ENCODE assay signal across 8 cellular contexts in the genomic region with DNA sequence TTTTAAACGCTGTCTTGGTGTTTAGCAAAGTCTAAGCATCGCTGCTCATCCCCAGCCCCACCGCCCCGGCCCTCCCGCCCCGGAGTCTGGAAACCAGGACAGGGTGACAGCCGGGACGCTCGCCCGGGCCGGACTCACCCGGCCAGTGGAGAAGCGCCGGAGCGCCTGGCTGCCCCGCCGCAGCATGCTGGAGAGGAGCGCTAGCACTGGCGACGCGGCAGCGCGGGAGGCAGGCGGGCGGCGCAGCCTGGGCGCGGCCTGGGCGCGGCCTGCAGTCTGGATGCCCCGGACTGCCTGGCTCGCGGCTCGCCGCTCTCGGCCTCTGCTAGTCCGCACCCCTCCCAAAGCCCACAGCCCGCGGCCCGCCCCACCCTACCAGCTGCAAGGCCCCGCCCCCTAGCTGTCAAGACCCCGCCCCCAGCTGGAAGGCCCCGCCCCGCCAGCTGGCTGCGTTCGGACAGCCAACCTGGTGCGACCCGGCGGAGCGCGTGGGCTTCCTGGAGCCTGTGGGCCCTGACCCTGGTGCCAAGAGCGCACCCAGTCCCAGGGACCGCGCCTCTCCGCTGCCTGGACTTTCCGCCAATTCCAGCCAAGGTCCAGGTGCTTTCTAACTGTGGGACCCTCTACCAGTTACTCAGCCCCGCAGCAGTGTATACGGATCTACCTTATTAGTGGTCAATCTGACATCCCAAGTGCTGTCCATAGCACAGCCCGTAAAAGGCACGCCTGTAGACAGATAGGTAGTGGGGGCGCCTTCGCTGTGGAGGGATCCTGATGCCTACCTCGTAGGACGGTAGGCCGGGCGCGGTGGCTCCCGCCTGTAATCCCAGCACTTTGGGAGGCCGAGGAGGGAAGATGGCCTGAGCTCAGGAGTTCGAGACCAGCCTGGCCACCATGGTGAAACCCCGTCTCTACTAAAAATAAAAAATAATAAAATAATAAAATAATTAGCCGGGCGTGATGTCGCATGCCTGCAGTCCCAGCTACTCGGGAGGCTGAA. TPM values are rescaled to one million over a fixed set of nuclear protein-coding genes. Genes with fewer than 3 reads are reported as not detected.
DNase-seq lines count a peak whose midpoint lies in the region; ATAC-seq and TF ChIP-seq lines count a peak whose summit lies in the region.

ALDH1L2 (minus strand) TSS at position 208 of the 1,000 bp plus-strand sequence; CDS start at position 186, 22 bp downstream.

- H3K4me1 ChIP-seq in lower lobe of right lung = peaks cover 10% of the 10 kb centered on the region

- peak within 1 kb of the TSS; percentile 59 for H3K27ac ChIP-seq in lower lobe of right lung

- H3K27me3 ChIP-seq in lower lobe of right lung (ENCODE audit: low read depth) = no peaks in the 10 kb centered on the region

- H3K4me3 ChIP-seq in lower lobe of right lung = peak within 1 kb of the TSS; percentile 59

- peak; percentile 64 for DNase-seq in DMS114 treated with DMSO at 0.1 percent for 48 hours (lab: John Stamatoyannopoulos, UW; ENCODE audit: unreplicated experiment)
- peak; percentile 54 for DNase-seq in MV-4-11 (lab: John Stamatoyannopoulos, UW)
- DNase-seq in activated CD4-positive, alpha-beta T cell treated with anti-CD3 and anti-CD28 coated beads, Interleukin-2, amount 50 U/mL, for 1 hour = peak; percentile 27
- DNase-seq in effector CD4-positive, alpha-beta T cell = peak; percentile 7
- DNase-seq in lower lobe of right lung = peak; percentile 89
- DNase-seq in stimulated activated CD4-positive, alpha-beta T cell treated with anti-CD3 and anti-CD28 coated beads, Interleukin-4, amount 100 ng/mL, for 48 hours (ENCODE audit: low read depth in 2 of 2) = peak; percentile 60 to 64

- no peaks in the 10 kb centered on the region for H3K36me3 ChIP-seq in lower lobe of right lung

- H3K9me3 ChIP-seq in lower lobe of right lung = no peaks in the 10 kb centered on the region

- peak; percentile 80 for ATAC-seq in GM21529 (IDR thresholded peaks at IDR 0.05; ENCODE audit: unreplicated experiment)
- ATAC-seq in lower lobe of right lung = peak; percentile 96 to 98
- ATAC-seq in GM18520 (IDR thresholded peaks at IDR 0.05; ENCODE audit: unreplicated experiment) = no peak

- intact Hi-C loops in lower lobe of right lung (cut with DNase I) = no loop called here

- TF ChIP-seq CTCF in lower lobe of right lung (IDR thresholded peaks at IDR 0.05) = no peak

RNA-seq across cellular contexts. Expression of gene ALDH1L2, which starts in this region (rescaled TPM):
- total RNA-seq in lower lobe of right lung = 9.7 TPM

Comparison
In these comparisons a context has a peak if more than half of its experiments do, and no peak if none do; other contexts are left out.
1. DNase-seq: peak in every context shown above with its lines; median percentile 89 in lower lobe of right lung; 64 in DMS114 treated with DMSO at 0.1 percent for 48 hours; 62 in stimulated activated CD4-positive, alpha-beta T cell treated with anti-CD3 and anti-CD28 coated beads, Interleukin-4, amount 100 ng/mL, for 48 hours; 54 in MV-4-11; 27 in activated CD4-positive, alpha-beta T cell treated with anti-CD3 and anti-CD28 coated beads, Interleukin-2, amount 50 U/mL, for 1 hour; 7 in effector CD4-positive, alpha-beta T cell.